Comparison of ENCODE assay signal across 1 cellular context in the genomic region with DNA sequence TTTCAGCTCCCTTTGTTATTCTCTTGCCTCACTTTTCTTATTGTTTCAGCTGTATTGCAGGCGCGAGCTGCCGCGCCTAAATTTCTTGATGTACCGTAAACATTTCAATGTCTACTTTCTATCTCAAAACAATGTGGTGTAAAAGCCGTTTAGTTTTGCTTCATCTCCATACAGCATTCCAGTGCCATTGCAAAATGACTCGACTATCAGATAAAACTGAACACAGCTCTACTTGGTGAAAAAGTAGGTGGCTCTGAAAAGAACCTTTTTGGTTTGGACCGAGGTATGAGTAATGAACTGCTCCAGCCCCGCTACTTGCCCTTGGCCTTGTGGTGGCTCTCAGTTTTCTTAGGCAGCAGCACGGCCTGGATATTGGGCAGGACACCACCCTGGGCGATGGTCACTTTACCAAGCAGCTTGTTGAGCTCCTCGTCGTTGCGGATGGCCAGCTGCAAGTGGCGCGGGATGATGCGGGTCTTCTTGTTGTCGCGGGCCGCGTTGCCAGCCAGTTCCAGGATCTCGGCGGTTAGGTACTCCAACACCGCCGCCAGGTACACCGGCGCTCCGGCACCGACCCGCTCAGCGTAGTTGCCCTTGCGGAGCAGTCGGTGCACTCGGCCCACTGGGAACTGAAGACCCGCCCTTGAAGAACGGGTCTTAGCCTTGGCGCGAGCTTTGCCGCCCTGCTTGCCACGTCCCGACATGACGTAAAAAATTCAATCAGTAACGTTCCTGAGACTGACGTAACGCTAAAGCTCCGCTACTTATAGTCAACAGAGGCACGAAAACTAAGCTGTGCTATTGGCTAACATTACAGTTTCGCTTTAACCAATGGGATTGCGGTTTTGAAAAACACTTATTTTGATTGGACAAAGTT.
TF ChIP-seq lines count a peak whose summit lies in the region.

No MANE protein-coding gene starts in this region.

TF ChIP-seq in HepG2, 621 proteins besides CTCF, POLR2A, EP300 and RAD21 (continued from another document and continues in another):
- TF ChIP-seq, protein P1, sequence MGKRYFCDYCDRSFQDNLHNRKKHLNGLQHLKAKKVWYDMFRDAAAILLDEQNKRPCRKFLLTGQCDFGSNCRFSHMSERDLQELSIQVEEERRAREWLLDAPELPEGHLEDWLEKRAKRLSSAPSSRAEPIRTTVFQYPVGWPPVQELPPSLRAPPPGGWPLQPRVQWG (CRISPR knock-in tag; IDR thresholded peaks at IDR 0.05; ENCODE audit: borderline replicate concordance, low read depth): no peak
- TF ChIP-seq SP5 (CRISPR knock-in tag; IDR thresholded peaks at IDR 0.05; ENCODE audit: borderline replicate concordance, low read depth) (no peak; the same call in none of the 2 replicates), ATF7-NPFF (CRISPR knock-in tag; IDR thresholded peaks at IDR 0.05; ENCODE audit: low read depth) (peak; percentile 73; the same call in 1 of the 2 replicates), ZNF616 (CRISPR knock-in tag; IDR thresholded peaks at IDR 0.05; ENCODE audit: low read depth) (no peak), ARNT (IDR thresholded peaks at IDR 0.05) (no peak), KMT2A (CRISPR knock-in tag; IDR thresholded peaks at IDR 0.05) (no peak), MEIS2 (CRISPR knock-in tag; IDR thresholded peaks at IDR 0.05) (peak; percentile 78; the same call in 1 of the 2 replicates), MTA1 (CRISPR knock-in tag; IDR thresholded peaks at IDR 0.05; ENCODE audit: borderline replicate concordance) (0 out of 2 replicates have a peak, but pooled peaks have one; percentile 68), ATM (IDR thresholded peaks at IDR 0.05; ENCODE audit: borderline replicate concordance) (no peak), THAP11 (CRISPR knock-in tag; IDR thresholded peaks at IDR 0.05) (peak; percentile 85), IKZF1 (IDR thresholded peaks at IDR 0.05) (no peak), HES4 (CRISPR knock-in tag; IDR thresholded peaks at IDR 0.05; ENCODE audit: borderline replicate concordance) (peak; percentile 87), KDM2A (CRISPR knock-in tag; IDR thresholded peaks at IDR 0.05; ENCODE audit: borderline replicate concordance, low read depth) (peak; percentile 90; the same call in 1 of the 2 replicates), FOXM1 (CRISPR knock-in tag; IDR thresholded peaks at IDR 0.05) (peak; percentile 73; the same call in 1 of the 2 replicates), ZFP36L2 (CRISPR knock-in tag; IDR thresholded peaks at IDR 0.05) (no peak; the same call in 1 of the 2 replicates), NFYB (CRISPR knock-in tag; IDR thresholded peaks at IDR 0.05) (peak; percentile 95), SP2 (CRISPR knock-in tag; IDR thresholded peaks at IDR 0.05) (no peak), PRPF4 (IDR thresholded peaks at IDR 0.05; ENCODE audit: low read depth, low read length, poor library complexity, severe bottlenecking) (no peak), ZBTB38 (CRISPR knock-in tag; IDR thresholded peaks at IDR 0.05) (peak; percentile 70; the same call in 1 of the 2 replicates), DPF2 (CRISPR knock-in tag; IDR thresholded peaks at IDR 0.05; ENCODE audit: borderline replicate concordance, low read depth) (no peak), CENPT (CRISPR knock-in tag; IDR thresholded peaks at IDR 0.05; ENCODE audit: low read depth) (peak; percentile 71; the same call in 1 of the 2 replicates), HNRNPLL (IDR thresholded peaks at IDR 0.05; ENCODE audit: low read depth, low read length, poor library complexity, severe bottlenecking) (peak; percentile 89), YY1 (IDR thresholded peaks at IDR 0.05; ENCODE audit: insufficient read depth, insufficient replicate concordance, low read depth, low read length) (peak; percentile 30), ZNF775 (CRISPR knock-in tag; IDR thresholded peaks at IDR 0.05; ENCODE audit: borderline replicate concordance) (no peak), KDM4B (CRISPR knock-in tag; IDR thresholded peaks at IDR 0.05) (no peak), ZSCAN31 (CRISPR knock-in tag; IDR thresholded peaks at IDR 0.05; ENCODE audit: low read depth) (no peak; the same call in 1 of the 2 replicates), ELF4 (CRISPR knock-in tag; IDR thresholded peaks at IDR 0.05; ENCODE audit: borderline replicate concordance) (no peak), TP53 (CRISPR knock-in tag; conservative IDR thresholded peaks at IDR 0.05) (peak; percentile 80; the same call in 1 of the 2 replicates), ZBTB20 (CRISPR knock-in tag; IDR thresholded peaks at IDR 0.05; ENCODE audit: borderline replicate concordance, low read depth) (peak; percentile 75; the same call in 1 of the 2 replicates), ZNF333 (CRISPR knock-in tag; IDR thresholded peaks at IDR 0.05; ENCODE audit: borderline replicate concordance) (peak; percentile 94; the same call in 1 of the 2 replicates), ZNF225 (CRISPR knock-in tag; IDR thresholded peaks at IDR 0.05) (peak; percentile 81), SOX5 (CRISPR knock-in tag; IDR thresholded peaks at IDR 0.05; ENCODE audit: borderline replicate concordance) (peak; percentile 71; the same call in 1 of the 2 replicates), MEF2D (CRISPR knock-in tag; IDR thresholded peaks at IDR 0.05) (peak; percentile 68; the same call in 1 of the 2 replicates), NFE2L2 (IDR thresholded peaks at IDR 0.05; ENCODE audit: low read length) (no peak), SSRP1 (CRISPR knock-in tag; IDR thresholded peaks at IDR 0.05) (no peak)
- TF ChIP-seq, protein P2, sequence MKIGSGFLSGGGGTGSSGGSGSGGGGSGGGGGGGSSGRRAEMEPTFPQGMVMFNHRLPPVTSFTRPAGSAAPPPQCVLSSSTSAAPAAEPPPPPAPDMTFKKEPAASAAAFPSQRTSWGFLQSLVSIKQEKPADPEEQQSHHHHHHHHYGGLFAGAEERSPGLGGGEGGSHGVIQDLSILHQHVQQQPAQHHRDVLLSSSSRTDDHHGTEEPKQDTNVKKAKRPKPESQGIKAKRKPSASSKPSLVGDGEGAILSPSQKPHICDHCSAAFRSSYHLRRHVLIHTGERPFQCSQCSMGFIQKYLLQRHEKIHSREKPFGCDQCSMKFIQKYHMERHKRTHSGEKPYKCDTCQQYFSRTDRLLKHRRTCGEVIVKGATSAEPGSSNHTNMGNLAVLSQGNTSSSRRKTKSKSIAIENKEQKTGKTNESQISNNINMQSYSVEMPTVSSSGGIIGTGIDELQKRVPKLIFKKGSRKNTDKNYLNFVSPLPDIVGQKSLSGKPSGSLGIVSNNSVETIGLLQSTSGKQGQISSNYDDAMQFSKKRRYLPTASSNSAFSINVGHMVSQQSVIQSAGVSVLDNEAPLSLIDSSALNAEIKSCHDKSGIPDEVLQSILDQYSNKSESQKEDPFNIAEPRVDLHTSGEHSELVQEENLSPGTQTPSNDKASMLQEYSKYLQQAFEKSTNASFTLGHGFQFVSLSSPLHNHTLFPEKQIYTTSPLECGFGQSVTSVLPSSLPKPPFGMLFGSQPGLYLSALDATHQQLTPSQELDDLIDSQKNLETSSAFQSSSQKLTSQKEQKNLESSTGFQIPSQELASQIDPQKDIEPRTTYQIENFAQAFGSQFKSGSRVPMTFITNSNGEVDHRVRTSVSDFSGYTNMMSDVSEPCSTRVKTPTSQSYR (CRISPR knock-in tag; IDR thresholded peaks at IDR 0.05; ENCODE audit: borderline replicate concordance): no peak; the same call in 1 of the 2 replicates
- TF ChIP-seq, protein P3, sequence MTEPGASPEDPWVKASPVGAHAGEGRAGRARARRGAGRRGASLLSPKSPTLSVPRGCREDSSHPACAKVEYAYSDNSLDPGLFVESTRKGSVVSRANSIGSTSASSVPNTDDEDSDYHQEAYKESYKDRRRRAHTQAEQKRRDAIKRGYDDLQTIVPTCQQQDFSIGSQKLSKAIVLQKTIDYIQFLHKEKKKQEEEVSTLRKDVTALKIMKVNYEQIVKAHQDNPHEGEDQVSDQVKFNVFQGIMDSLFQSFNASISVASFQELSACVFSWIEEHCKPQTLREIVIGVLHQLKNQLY (CRISPR knock-in tag; IDR thresholded peaks at IDR 0.05): peak; percentile 9; the same call in 1 of the 2 replicates
- TF ChIP-seq, protein P4, sequence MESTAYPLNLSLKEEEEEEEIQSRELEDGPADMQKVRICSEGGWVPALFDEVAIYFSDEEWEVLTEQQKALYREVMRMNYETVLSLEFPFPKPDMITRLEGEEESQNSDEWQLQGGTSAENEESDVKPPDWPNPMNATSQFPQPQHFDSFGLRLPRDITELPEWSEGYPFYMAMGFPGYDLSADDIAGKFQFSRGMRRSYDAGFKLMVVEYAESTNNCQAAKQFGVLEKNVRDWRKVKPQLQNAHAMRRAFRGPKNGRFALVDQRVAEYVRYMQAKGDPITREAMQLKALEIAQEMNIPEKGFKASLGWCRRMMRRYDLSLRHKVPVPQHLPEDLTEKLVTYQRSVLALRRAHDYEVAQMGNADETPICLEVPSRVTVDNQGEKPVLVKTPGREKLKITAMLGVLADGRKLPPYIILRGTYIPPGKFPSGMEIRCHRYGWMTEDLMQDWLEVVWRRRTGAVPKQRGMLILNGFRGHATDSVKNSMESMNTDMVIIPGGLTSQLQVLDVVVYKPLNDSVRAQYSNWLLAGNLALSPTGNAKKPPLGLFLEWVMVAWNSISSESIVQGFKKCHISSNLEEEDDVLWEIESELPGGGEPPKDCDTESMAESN (CRISPR knock-in tag; conservative IDR thresholded peaks at IDR 0.05): peak; percentile 91
- TF ChIP-seq, protein P5, sequence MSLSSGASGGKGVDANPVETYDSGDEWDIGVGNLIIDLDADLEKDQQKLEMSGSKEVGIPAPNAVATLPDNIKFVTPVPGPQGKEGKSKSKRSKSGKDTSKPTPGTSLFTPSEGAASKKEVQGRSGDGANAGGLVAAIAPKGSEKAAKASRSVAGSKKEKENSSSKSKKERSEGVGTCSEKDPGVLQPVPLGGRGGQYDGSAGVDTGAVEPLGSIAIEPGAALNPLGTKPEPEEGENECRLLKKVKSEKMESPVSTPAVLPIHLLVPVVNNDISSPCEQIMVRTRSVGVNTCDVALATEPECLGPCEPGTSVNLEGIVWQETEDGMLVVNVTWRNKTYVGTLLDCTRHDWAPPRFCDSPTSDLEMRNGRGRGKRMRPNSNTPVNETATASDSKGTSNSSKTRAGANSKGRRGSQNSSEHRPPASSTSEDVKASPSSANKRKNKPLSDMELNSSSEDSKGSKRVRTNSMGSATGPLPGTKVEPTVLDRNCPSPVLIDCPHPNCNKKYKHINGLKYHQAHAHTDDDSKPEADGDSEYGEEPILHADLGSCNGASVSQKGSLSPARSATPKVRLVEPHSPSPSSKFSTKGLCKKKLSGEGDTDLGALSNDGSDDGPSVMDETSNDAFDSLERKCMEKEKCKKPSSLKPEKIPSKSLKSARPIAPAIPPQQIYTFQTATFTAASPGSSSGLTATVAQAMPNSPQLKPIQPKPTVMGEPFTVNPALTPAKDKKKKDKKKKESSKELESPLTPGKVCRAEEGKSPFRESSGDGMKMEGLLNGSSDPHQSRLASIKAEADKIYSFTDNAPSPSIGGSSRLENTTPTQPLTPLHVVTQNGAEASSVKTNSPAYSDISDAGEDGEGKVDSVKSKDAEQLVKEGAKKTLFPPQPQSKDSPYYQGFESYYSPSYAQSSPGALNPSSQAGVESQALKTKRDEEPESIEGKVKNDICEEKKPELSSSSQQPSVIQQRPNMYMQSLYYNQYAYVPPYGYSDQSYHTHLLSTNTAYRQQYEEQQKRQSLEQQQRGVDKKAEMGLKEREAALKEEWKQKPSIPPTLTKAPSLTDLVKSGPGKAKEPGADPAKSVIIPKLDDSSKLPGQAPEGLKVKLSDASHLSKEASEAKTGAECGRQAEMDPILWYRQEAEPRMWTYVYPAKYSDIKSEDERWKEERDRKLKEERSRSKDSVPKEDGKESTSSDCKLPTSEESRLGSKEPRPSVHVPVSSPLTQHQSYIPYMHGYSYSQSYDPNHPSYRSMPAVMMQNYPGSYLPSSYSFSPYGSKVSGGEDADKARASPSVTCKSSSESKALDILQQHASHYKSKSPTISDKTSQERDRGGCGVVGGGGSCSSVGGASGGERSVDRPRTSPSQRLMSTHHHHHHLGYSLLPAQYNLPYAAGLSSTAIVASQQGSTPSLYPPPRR (CRISPR knock-in tag; IDR thresholded peaks at IDR 0.05; ENCODE audit: borderline replicate concordance): no peak
- TF ChIP-seq, protein P6, sequence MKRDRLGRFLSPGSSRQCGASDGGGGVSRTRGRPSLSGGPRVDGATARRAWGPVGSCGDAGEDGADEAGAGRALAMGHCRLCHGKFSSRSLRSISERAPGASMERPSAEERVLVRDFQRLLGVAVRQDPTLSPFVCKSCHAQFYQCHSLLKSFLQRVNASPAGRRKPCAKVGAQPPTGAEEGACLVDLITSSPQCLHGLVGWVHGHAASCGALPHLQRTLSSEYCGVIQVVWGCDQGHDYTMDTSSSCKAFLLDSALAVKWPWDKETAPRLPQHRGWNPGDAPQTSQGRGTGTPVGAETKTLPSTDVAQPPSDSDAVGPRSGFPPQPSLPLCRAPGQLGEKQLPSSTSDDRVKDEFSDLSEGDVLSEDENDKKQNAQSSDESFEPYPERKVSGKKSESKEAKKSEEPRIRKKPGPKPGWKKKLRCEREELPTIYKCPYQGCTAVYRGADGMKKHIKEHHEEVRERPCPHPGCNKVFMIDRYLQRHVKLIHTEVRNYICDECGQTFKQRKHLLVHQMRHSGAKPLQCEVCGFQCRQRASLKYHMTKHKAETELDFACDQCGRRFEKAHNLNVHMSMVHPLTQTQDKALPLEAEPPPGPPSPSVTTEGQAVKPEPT (CRISPR knock-in tag; IDR thresholded peaks at IDR 0.05; ENCODE audit: low read depth): no peak
- TF ChIP-seq, protein P7, sequence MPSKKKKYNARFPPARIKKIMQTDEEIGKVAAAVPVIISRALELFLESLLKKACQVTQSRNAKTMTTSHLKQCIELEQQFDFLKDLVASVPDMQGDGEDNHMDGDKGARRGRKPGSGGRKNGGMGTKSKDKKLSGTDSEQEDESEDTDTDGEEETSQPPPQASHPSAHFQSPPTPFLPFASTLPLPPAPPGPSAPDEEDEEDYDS (CRISPR knock-in tag; IDR thresholded peaks at IDR 0.05): peak; percentile 100
